8 cellular contexts compared by ENCODE assay signal in the genomic region with DNA sequence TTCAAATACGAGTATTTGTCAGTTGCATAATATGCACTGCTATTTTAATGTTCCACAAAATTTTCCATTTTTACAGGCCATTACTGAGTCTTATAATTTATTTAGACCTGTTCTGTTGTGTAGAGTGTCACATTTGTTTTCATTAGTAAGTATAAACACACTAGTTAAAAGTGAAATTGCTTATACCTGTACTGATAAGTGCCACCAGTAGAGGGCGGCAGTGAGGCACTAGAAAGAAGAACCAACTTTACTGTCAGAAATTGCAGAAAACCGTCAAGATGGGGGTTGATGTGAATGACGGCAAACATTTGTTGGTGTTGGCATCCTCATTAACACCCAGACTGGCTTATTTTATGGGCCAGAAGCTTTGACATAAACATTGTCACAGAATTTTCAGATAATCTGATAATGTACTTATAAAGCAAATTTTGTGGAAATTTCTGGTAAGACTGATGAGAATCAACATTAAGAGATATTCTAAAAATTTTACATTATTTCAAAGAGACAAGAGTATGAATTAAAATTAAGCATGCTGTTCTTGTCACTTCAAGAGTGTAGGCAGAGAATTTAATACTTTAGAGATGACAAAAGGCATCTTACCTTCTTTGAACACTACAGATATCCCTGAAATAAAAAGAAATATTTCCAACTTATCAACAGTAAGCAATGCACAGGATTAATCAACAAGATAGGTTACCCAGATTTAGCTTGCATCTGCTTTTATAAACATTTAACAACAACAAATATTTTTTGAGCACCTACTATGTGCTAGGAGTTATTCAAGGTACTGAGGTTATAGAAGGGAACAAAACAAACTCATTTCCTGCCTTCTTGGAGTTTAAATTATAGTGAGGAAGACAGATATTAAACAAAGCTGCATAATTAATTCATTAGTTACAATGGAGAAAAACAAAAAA. TPM values are rescaled to one million over a fixed set of nuclear protein-coding genes. Genes with fewer than 3 reads are reported as not detected.
A peak's percentile ranks its signal among the peaks of the same experiment; 100 is the strongest.
DNase-seq lines count a peak whose midpoint lies in the region; ATAC-seq, FAIRE-seq and TF ChIP-seq lines count a peak whose summit lies in the region.

No MANE protein-coding gene starts in this region.

- H3K27ac Mint-ChIP-seq in Calu3 (ENCODE audit: unreplicated experiment), result no peak overlapping the region
- no peak overlapping the region for H3K27ac Mint-ChIP-seq in activated T-helper 2 cell treated with anti-CD3 and anti-CD28 coated beads, Interferon-gamma antibody, Interleukin-2, Interleukin-4, amounts not matched to agents 10 μg/mL and 5 μg/mL and 100 μg/mL, durations not matched to agents 14 hours and 24 hours and 36 hours
- H3K27ac Mint-ChIP-seq in type B pancreatic cell, result no peak overlapping the region

- no peak for ATAC-seq in HG03378 (IDR thresholded peaks at IDR 0.05; ENCODE audit: unreplicated experiment)

- H3K27ac ChIP-seq in HL-60 (replicated peaks), result no peak overlapping the region
- H3K27ac ChIP-seq in RWPE1, result no peak overlapping the region

- POLR2A ChIA-PET in RWPE1 (lab: Yijun Ruan, JAX; ENCODE audit: low non-redundant PET), result no interaction called here

- DNase-seq in Calu3 (peak; percentile 57), HL-60 (ENCODE audit: low read depth in 1 of 2, low spot score in 1 of 2) (peak; percentile 43 to 79), RWPE1 (ENCODE audit: low spot score) (peak; percentile 19), frontal cortex (ENCODE audit: low spot score in 2 of 2) (peak in 1 of 2 donors; percentile 28), pons (ENCODE audit: low spot score) (peak; percentile 58), type B pancreatic cell (ENCODE audit: extremely low spot score, unreplicated experiment) (no peak)
- DNase-seq in activated T-helper 2 cell treated with anti-CD3 and anti-CD28 coated beads, Interferon-gamma antibody, Interleukin-2, Interleukin-4, amounts not matched to agents 10 μg/mL and 5 μg/mL and 100 μg/mL, durations not matched to agents 14 hours and 24 hours and 36 hours (ENCODE audit: low spot score), result peak; percentile 60

- no peak overlapping the region for H3K4me3 Mint-ChIP-seq in Calu3 (ENCODE audit: low read depth, unreplicated experiment)
- no peak overlapping the region for H3K4me3 Mint-ChIP-seq in activated T-helper 2 cell treated with anti-CD3 and anti-CD28 coated beads, Interferon-gamma antibody, Interleukin-2, Interleukin-4, amounts not matched to agents 10 μg/mL and 5 μg/mL and 100 μg/mL, durations not matched to agents 14 hours and 24 hours and 36 hours (ENCODE audit: low read depth)
- H3K4me3 Mint-ChIP-seq in type B pancreatic cell, result no peak overlapping the region

- BruUV-seq in Calu3 (replicated peaks; lab: Mats Ljungman, UMichigan), result no TSS peak

- intact Hi-C loops in Calu3 (cut with micrococcal nuclease; ENCODE audit: unreplicated experiment), result no loop called here
- intact Hi-C loops in activated T-helper 2 cell treated with anti-CD3 and anti-CD28 coated beads, Interferon-gamma antibody, Interleukin-2, Interleukin-4, amounts not matched to agents 10 μg/mL and 5 μg/mL and 100 μg/mL, durations not matched to agents 14 hours and 24 hours and 36 hours (cut with micrococcal nuclease), result loop anchor here (10.0 kb wide), 1 partner anchor 443 kb away; no protein-coding TSS in a partner anchor

- no peaks in the 10 kb centered on the region for H3K27me3 ChIP-seq in HL-60 (ENCODE audit: insufficient read depth, poor library complexity, severe bottlenecking)

- H3K27me3 Mint-ChIP-seq in Calu3 (ENCODE audit: unreplicated experiment), result no peaks in the 10 kb centered on the region
- H3K27me3 Mint-ChIP-seq in activated T-helper 2 cell treated with anti-CD3 and anti-CD28 coated beads, Interferon-gamma antibody, Interleukin-2, Interleukin-4, amounts not matched to agents 10 μg/mL and 5 μg/mL and 100 μg/mL, durations not matched to agents 14 hours and 24 hours and 36 hours (ENCODE audit: low read depth), result no peaks in the 10 kb centered on the region
- H3K27me3 Mint-ChIP-seq in type B pancreatic cell, result peaks cover 7% of the 10 kb centered on the region

- H3K9me3 Mint-ChIP-seq in Calu3 (ENCODE audit: low read depth, unreplicated experiment) (no peaks in the 10 kb centered on the region), type B pancreatic cell (no peaks in the 10 kb centered on the region)
- no peaks in the 10 kb centered on the region for H3K9me3 Mint-ChIP-seq in activated T-helper 2 cell treated with anti-CD3 and anti-CD28 coated beads, Interferon-gamma antibody, Interleukin-2, Interleukin-4, amounts not matched to agents 10 μg/mL and 5 μg/mL and 100 μg/mL, durations not matched to agents 14 hours and 24 hours and 36 hours

- CTCF ChIA-PET in Calu3 (lab: Charles Lee), result interaction anchor here (0.7 kb wide), 1 partner anchor 91 kb away, joined by 3 read pairs; no protein-coding TSS in a partner anchor
- CTCF ChIA-PET in RWPE1 (lab: Yijun Ruan, JAX), result interaction anchor here (0.6 to 1.7 kb wide), 6 partner anchors 12 to 600 kb away, joined by 3 to 6 read pairs (median 4); partner anchors contain the start of gene TIFA

- peaks cover 8% of the 10 kb centered on the region for H3K36me3 Mint-ChIP-seq in Calu3 (ENCODE audit: insufficient read depth, unreplicated experiment)
- H3K36me3 Mint-ChIP-seq in activated T-helper 2 cell treated with anti-CD3 and anti-CD28 coated beads, Interferon-gamma antibody, Interleukin-2, Interleukin-4, amounts not matched to agents 10 μg/mL and 5 μg/mL and 100 μg/mL, durations not matched to agents 14 hours and 24 hours and 36 hours (ENCODE audit: low read depth), result no peaks in the 10 kb centered on the region
- no peaks in the 10 kb centered on the region for H3K36me3 Mint-ChIP-seq in type B pancreatic cell

- TF ChIP-seq CTCF in Calu3 (IDR thresholded peaks at IDR 0.05; ENCODE audit: unreplicated experiment) (peak; percentile 64), HL-60 (IDR thresholded peaks at IDR 0.05; ENCODE audit: insufficient read depth, low read length) (peak; percentile 45), RWPE1 (conservative IDR thresholded peaks at IDR 0.05; ENCODE audit: low read depth) (peak; percentile 88), type B pancreatic cell (conservative IDR thresholded peaks at IDR 0.05) (peak; percentile 97)

- no peak overlapping the region for H3K4me3 ChIP-seq in HL-60 (replicated peaks; ENCODE audit: insufficient read depth, low read length)

- peak; percentile 24 for FAIRE-seq in frontal cortex (lab: Jason Lieb, UNC)

- H3K4me1 Mint-ChIP-seq in Calu3 (ENCODE audit: low read depth, unreplicated experiment) (no peaks in the 10 kb centered on the region), type B pancreatic cell (ENCODE audit: unreplicated experiment) (no peaks in the 10 kb centered on the region)
- H3K4me1 Mint-ChIP-seq in activated T-helper 2 cell treated with anti-CD3 and anti-CD28 coated beads, Interferon-gamma antibody, Interleukin-2, Interleukin-4, amounts not matched to agents 10 μg/mL and 5 μg/mL and 100 μg/mL, durations not matched to agents 14 hours and 24 hours and 36 hours (ENCODE audit: low read depth), result peaks cover 18% of the 10 kb centered on the region

RNA-seq across cellular contexts. Expression of gene ALPK1, which starts 24.9 kb away (rescaled TPM):
- 17.1 and 17.9 TPM in 2 replicates for total RNA-seq in Calu3 (2022)
- 2.9 and 3.8 TPM in 2 replicates for total RNA-seq in activated T-helper 2 cell treated with anti-CD3 and anti-CD28 coated beads, Interferon-gamma antibody, Interleukin-2, Interleukin-4, amounts not matched to agents 10 μg/mL and 5 μg/mL and 100 μg/mL, durations not matched to agents 14 hours and 24 hours and 36 hours
- total RNA-seq in frontal cortex, result 4.9 TPM
- 6.7 and 9.5 TPM in 2 replicates for total RNA-seq in type B pancreatic cell (ENCODE audit: low replicate concordance)

RNA-seq across cellular contexts. Expression of gene TIFA, which starts 36.3 kb away (rescaled TPM):
- total RNA-seq in Calu3 (2022) (6.6 and 9.7 TPM in 2 replicates), frontal cortex (7.3 TPM), type B pancreatic cell (ENCODE audit: low replicate concordance) (13.7 and 15.6 TPM in 2 replicates)
- 10.1 and 10.4 TPM in 2 replicates for total RNA-seq in activated T-helper 2 cell treated with anti-CD3 and anti-CD28 coated beads, Interferon-gamma antibody, Interleukin-2, Interleukin-4, amounts not matched to agents 10 μg/mL and 5 μg/mL and 100 μg/mL, durations not matched to agents 14 hours and 24 hours and 36 hours

Comparison
In these comparisons a context has a peak if more than half of its experiments do, and no peak if none do; other contexts are left out.
1. CTCF ChIP-seq: peak in every context shown above with its lines; median percentile 97 in type B pancreatic cell; 88 in RWPE1; 64 in Calu3; 45 in HL-60.